ENCODE assay signal across 8 cellular contexts in the genomic region with DNA sequence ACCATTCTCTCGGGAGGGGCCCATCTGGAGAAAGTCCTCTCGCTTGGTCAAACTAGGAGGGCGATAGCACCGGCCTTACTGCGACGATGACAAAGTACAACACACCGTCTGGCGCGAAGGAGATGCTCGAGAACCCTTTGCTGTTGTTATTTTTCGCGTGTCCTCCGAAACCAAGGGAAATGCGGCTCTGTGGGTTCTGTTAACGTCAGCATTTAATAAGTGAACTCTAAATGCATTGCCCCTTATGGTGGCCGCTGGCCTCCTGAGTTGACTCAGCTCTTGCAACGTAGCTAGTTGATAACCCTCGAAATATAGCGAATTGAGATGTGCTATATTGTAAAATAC. TPM values are rescaled to one million over a fixed set of nuclear protein-coding genes. Genes with fewer than 3 reads are reported as not detected.
A peak's percentile ranks its signal among the peaks of the same experiment; 100 is the strongest.
DNase-seq lines count a peak whose midpoint lies in the region; ATAC-seq, FAIRE-seq and TF ChIP-seq lines count a peak whose summit lies in the region.

No MANE protein-coding gene starts in this region.

- peaks cover 0 to under 1% of the 10 kb centered on the region in 2 experiments for H3K27me3 ChIP-seq in endothelial cell of umbilical vein (ENCODE audit: control insufficient read depth in 2 of 2, insufficient read depth in 2 of 2, low read length in 2 of 2)

- H3K4me3 Mint-ChIP-seq in Calu3 (ENCODE audit: low read depth, unreplicated experiment), result peak overlapping the region; percentile 99
- H3K4me3 Mint-ChIP-seq in naive thymus-derived CD8-positive, alpha-beta T cell, result peak overlapping the region; percentile 89 to 100 (median 99)

- peaks cover 20% of the 10 kb centered on the region for H3K79me2 ChIP-seq in endothelial cell of umbilical vein (ENCODE audit: control insufficient read depth, insufficient read depth, low read length)

- H3K27me3 Mint-ChIP-seq in Calu3 (ENCODE audit: unreplicated experiment), result no peaks in the 10 kb centered on the region
- no peaks in the 10 kb centered on the region for H3K27me3 Mint-ChIP-seq in naive thymus-derived CD8-positive, alpha-beta T cell

- peaks cover 17% of the 10 kb centered on the region for H3K4me1 ChIP-seq in endothelial cell of umbilical vein (ENCODE audit: control insufficient read depth, extremely low read depth, insufficient read depth, low read length)

- POLR2A ChIA-PET in endothelial cell of umbilical vein (lab: Charles Lee), result interaction anchor here (1.4 to 1.5 kb wide), 2 partner anchors 12 to 184 kb away, joined by 5 to 6 read pairs; no protein-coding TSS in a partner anchor
- POLR2A ChIA-PET in naive thymus-derived CD8-positive, alpha-beta T cell (lab: Charles Lee), result interaction anchor here (0.8 to 3.5 kb wide), 22 partner anchors 8 to 1842 kb away, joined by 3 to 77 read pairs (median 10); partner anchors contain the start of genes ACSS2, CEP250, CPNE1 and EIF2S2

- H3K36me3 Mint-ChIP-seq in Calu3 (ENCODE audit: insufficient read depth, unreplicated experiment), result peaks cover 40% of the 10 kb centered on the region
- peaks cover 1 to 7% (median 5%) of the 10 kb centered on the region in 3 donors for H3K36me3 Mint-ChIP-seq in naive thymus-derived CD8-positive, alpha-beta T cell

- CTCF ChIA-PET in Calu3 (lab: Charles Lee) (interaction anchor here (0.6 to 2.5 kb wide), 26 partner anchors 9 to 1241 kb away, joined by 3 to 27 read pairs (median 4); partner anchors contain the start of genes AAR2 and RBM39), endothelial cell of umbilical vein (lab: Charles Lee) (interaction anchor here (0.6 to 3.9 kb wide), 39 partner anchors 9 to 353 kb away, joined by 3 to 38 read pairs (median 4); partner anchors contain the start of genes PHF20, RBM39 and ROMO1)

- TSS peak; percentile 93 for BruUV-seq in Calu3 (replicated peaks; lab: Mats Ljungman, UMichigan)
- TSS peak; percentile 71 for BruUV-seq in endothelial cell of umbilical vein (replicated peaks; lab: Mats Ljungman, UMichigan)

- peak overlapping the region; percentile 88 for H3K27ac Mint-ChIP-seq in Calu3 (ENCODE audit: unreplicated experiment)
- H3K27ac Mint-ChIP-seq in naive thymus-derived CD8-positive, alpha-beta T cell, result peak overlapping the region; percentile 94 to 100 (median 99)

- no peaks in the 10 kb centered on the region for H4K20me1 ChIP-seq in endothelial cell of umbilical vein (replicated peaks; ENCODE audit: control insufficient read depth, extremely low read depth, insufficient read depth, low read length)

- H3K36me3 ChIP-seq in endothelial cell of umbilical vein (ENCODE audit: control insufficient read depth in 2 of 2, extremely low read depth in 1 of 2, insufficient read depth in 2 of 2, low read length in 2 of 2), result no peaks in the 10 kb centered on the region

- dilution Hi-C loops in endothelial cell of umbilical vein (cut with MboI; ENCODE audit: extremely low pct_ligation_motif_present, low sequenced_read_pairs), result no loop called here

- H3K9ac ChIP-seq in endothelial cell of umbilical vein (replicated peaks; ENCODE audit: extremely low read depth, insufficient read depth, low read length), result peak overlapping the region; percentile 68

- H3K9me3 Mint-ChIP-seq in Calu3 (ENCODE audit: low read depth, unreplicated experiment), result no peaks in the 10 kb centered on the region
- peaks cover 0 to 3% (median 0%) of the 10 kb centered on the region in 9 donors for H3K9me3 Mint-ChIP-seq in naive thymus-derived CD8-positive, alpha-beta T cell

- peak overlapping the region; percentile 78 for H3K4me2 ChIP-seq in endothelial cell of umbilical vein (ENCODE audit: insufficient read depth, low read length)

- no peak for TF ChIP-seq POLR2A in endothelial cell of umbilical vein (IDR thresholded peaks at IDR 0.05; ENCODE audit: low read depth, low read length)

- TF ChIP-seq CTCF in Calu3 (IDR thresholded peaks at IDR 0.05; ENCODE audit: unreplicated experiment) (no peak), endothelial cell of umbilical vein (IDR thresholded peaks at IDR 0.05; ENCODE audit: extremely low read depth in 1 of 2, insufficient read depth in 1 of 2, low read depth in 1 of 2, low read length in 2 of 2) (no peak)

- H3K9me3 ChIP-seq in endothelial cell of umbilical vein (replicated peaks; ENCODE audit: control insufficient read depth, insufficient read depth, low read length), result no peaks in the 10 kb centered on the region

- peaks cover 13% of the 10 kb centered on the region for H3K4me1 Mint-ChIP-seq in Calu3 (ENCODE audit: low read depth, unreplicated experiment)
- H3K4me1 Mint-ChIP-seq in naive thymus-derived CD8-positive, alpha-beta T cell, result peaks cover 6 to 31% (median 26%) of the 10 kb centered on the region in 4 donors

- intact Hi-C loops in Calu3 (cut with micrococcal nuclease; ENCODE audit: unreplicated experiment) (no loop called here), endothelial cell of umbilical vein (cut with micrococcal nuclease) (loop anchor here (1.0 to 5.0 kb wide), 3 partner anchors 109 to 338 kb away; partner anchors contain the start of gene SPAG4)

- DNase-seq in Calu3, result no peak
- DNase-seq in HCEC 1CT, result peak; percentile 42
- peak; percentile 26 for DNase-seq in T follicular helper cell (ENCODE audit: low read depth)
- no peak for DNase-seq in endothelial cell of umbilical vein (ENCODE audit: low read depth, low spot score)
- DNase-seq in naive thymus-derived CD8-positive, alpha-beta T cell, result peak in 5 of 10 donors; percentile 8 to 58 (median 51)
- DNase-seq in GM19240 (ENCODE audit: insufficient read length, low spot score), result no peak
- DNase-seq in COLO668 (lab: John Stamatoyannopoulos, UW; ENCODE audit: unreplicated experiment), result no peak

- peak overlapping the region; percentile 39 to 93 (median 82) for H3K4me3 ChIP-seq in endothelial cell of umbilical vein (replicated peaks in 1 of 3; ENCODE audit: insufficient read depth in 1 of 3, low read depth in 1 of 3, low read length in 3 of 3)

- H2AFZ ChIP-seq in endothelial cell of umbilical vein (ENCODE audit: low read depth, low read length), result peak overlapping the region; percentile 88

- H3K27ac ChIP-seq in endothelial cell of umbilical vein (ENCODE audit: insufficient read depth, low read depth, low read length), result peak overlapping the region; percentile 35

- H3K9me1 ChIP-seq in endothelial cell of umbilical vein (replicated peaks; ENCODE audit: control insufficient read depth, extremely low read depth, insufficient read depth, low read length), result no peaks in the 10 kb centered on the region

- no peak for FAIRE-seq in endothelial cell of umbilical vein (lab: Jason Lieb, UNC)

- ATAC-seq in naive thymus-derived CD8-positive, alpha-beta T cell, result peak; percentile 3 to 10
- ATAC-seq in HG02973 (IDR thresholded peaks at IDR 0.05; ENCODE audit: unreplicated experiment), result no peak

TF ChIP-seq in endothelial cell of umbilical vein, 7 proteins besides CTCF, POLR2A, EP300 and RAD21:
- TF ChIP-seq FOS (IDR thresholded peaks at IDR 0.05; ENCODE audit: borderline replicate concordance, insufficient read depth, low read length) (no peak), POLR2AphosphoS5 (IDR thresholded peaks at IDR 0.05; ENCODE audit: insufficient read depth, low read depth, low read length) (no peak), GATA2 (IDR thresholded peaks at IDR 0.05; ENCODE audit: insufficient read depth, insufficient read length, low read depth, low read length) (no peak), EZH2 (IDR thresholded peaks at IDR 0.05; ENCODE audit: borderline replicate concordance, low read depth, low read length, severe bottlenecking) (no peak), MYC (IDR thresholded peaks at IDR 0.05; ENCODE audit: low read depth, low read length) (no peak), JUN (IDR thresholded peaks at IDR 0.05; ENCODE audit: borderline replicate concordance, insufficient read depth, insufficient read length, low read depth) (no peak)
- TF ChIP-seq, protein P1, sequence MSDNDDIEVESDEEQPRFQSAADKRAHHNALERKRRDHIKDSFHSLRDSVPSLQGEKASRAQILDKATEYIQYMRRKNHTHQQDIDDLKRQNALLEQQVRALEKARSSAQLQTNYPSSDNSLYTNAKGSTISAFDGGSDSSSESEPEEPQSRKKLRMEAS (IDR thresholded peaks at IDR 0.05; ENCODE audit: insufficient read depth, insufficient read length), result no peak

RNA-seq across cellular contexts. Expression of gene SCAND1, which starts 0.6 kb away (rescaled TPM):
- 83.5 and 88.6 TPM in 2 replicates for total RNA-seq in Calu3 (2022)
- total RNA-seq in endothelial cell of umbilical vein, result 83.1 and 83.5 TPM in 2 replicates
- 85.7 and 139 TPM in 2 replicates for polyA plus RNA-seq in endothelial cell of umbilical vein
- polyA plus RNA-seq in endothelial cell of umbilical vein (2011; cell fraction: cytosol; rRNA removed), result 32.7 and 52.1 TPM in 2 replicates
- 14.6 and 25.1 TPM in 2 replicates for polyA plus RNA-seq in endothelial cell of umbilical vein (2011; cell fraction: nucleus; rRNA removed)
- polyA plus RNA-seq in endothelial cell of umbilical vein (2012), result 17.1 and 24.7 TPM in 2 replicates
- polyA minus RNA-seq in endothelial cell of umbilical vein, result 8.0 and 9.1 TPM in 2 replicates
- polyA minus RNA-seq in endothelial cell of umbilical vein (2011; cell fraction: cytosol; rRNA and poly(A)+ RNA removed), result 31.0 TPM
- 5.4 and 12.6 TPM in 2 replicates for polyA minus RNA-seq in endothelial cell of umbilical vein (2011; cell fraction: nucleus; rRNA and poly(A)+ RNA removed)
- total RNA-seq in naive thymus-derived CD8-positive, alpha-beta T cell, result 10 to 100 TPM; 59.6 to 62.6 TPM
- 100 to 1,000 TPM; 156 to 206 (median 176) TPM for polyA plus RNA-seq in naive thymus-derived CD8-positive, alpha-beta T cell

RNA-seq across cellular contexts. Expression of gene CNBD2, which starts 13.5 kb away (rescaled TPM):
- total RNA-seq in Calu3 (2022) (5.0 and 5.6 TPM in 2 replicates), endothelial cell of umbilical vein (4.9 and 5.3 TPM in 2 replicates)
- polyA plus RNA-seq in endothelial cell of umbilical vein, result 4.8 and 7.5 TPM in 2 replicates
- 8.0 and 8.6 TPM in 2 replicates for polyA plus RNA-seq in endothelial cell of umbilical vein (2011; cell fraction: cytosol; rRNA removed)
- 5.9 and 6.1 TPM in 2 replicates for polyA plus RNA-seq in endothelial cell of umbilical vein (2011; cell fraction: nucleus; rRNA removed)
- 2.8 and 4.2 TPM in 2 replicates for polyA plus RNA-seq in endothelial cell of umbilical vein (2012)
- 1.7 and 2.0 TPM in 2 replicates for polyA minus RNA-seq in endothelial cell of umbilical vein
- polyA minus RNA-seq in endothelial cell of umbilical vein (2011; cell fraction: cytosol; rRNA and poly(A)+ RNA removed), result 1.6 TPM
- 2.1 and 3.6 TPM in 2 replicates for polyA minus RNA-seq in endothelial cell of umbilical vein (2011; cell fraction: nucleus; rRNA and poly(A)+ RNA removed)
- total RNA-seq in naive thymus-derived CD8-positive, alpha-beta T cell, result 10 to 100 TPM in 1 of 2 experiments, 1 to 10 TPM in 1; 8.7 to 11.3 TPM
- polyA plus RNA-seq in naive thymus-derived CD8-positive, alpha-beta T cell, result 1 to 10 TPM; 6.4 to 9.5 (median 6.7) TPM

Comparison
In these comparisons a context has a peak if more than half of its experiments do, and no peak if none do; other contexts are left out.
1. DNase-seq: peak in HCEC 1CT (single experiment) and T follicular helper cell (single experiment); none in Calu3 (single experiment), endothelial cell of umbilical vein (single experiment), GM19240 (single experiment) and COLO668 (single experiment).